Comparison of ENCODE assay signal across 27 cellular contexts in the genomic region with DNA sequence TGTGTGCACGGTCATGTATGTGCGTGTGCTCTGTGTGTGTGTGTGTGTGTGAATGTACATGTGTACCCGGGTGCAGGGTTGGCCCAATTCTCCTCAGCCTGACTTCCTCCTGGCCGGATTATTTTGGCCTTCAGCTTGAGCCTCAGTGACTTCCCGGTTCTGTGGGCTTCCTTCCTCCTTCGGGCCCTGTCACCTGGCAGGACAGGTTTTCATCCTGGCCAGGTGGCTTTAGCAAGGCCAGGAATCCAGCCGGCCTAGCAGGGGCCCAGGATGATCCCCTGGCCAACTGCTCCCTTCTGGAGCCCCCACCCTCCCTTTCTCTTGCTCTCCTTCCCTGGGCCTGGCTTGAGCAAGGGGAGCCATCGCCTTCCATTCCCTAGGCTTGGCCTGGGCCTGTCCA.
"Had no signal": no experiment of that assay in that cellular context is flagged by ENCODE, and none has a peak within 500 bp of the region (broad histone marks: within the 10 kb centered on the region; RNA-seq: fewer than 3 reads in every experiment).

No MANE protein-coding gene starts in this region.

- H3K36me3 Mint-ChIP-seq: activated naive CD8-positive, alpha-beta T cell; immature natural killer cell; natural killer cell; stimulated activated effector memory CD8-positive, alpha-beta T cell treated with anti-CD3 and anti-CD28 coated beads, Interleukin-12 subunit alpha, Interleukin-12 subunit beta, amount 100 ng/mL, for 72 hours had no signal

- H2AFZ ChIP-seq: hepatocyte had no signal

- H3K27ac Mint-ChIP-seq: activated naive CD8-positive, alpha-beta T cell; activated T-helper 2 cell treated with anti-CD3 and anti-CD28 coated beads, Interferon-gamma antibody, Interleukin-2, Interleukin-4, amounts not matched to agents 10 μg/mL and 5 μg/mL and 100 μg/mL, durations not matched to agents 14 hours and 24 hours and 36 hours; endodermal cell; immature natural killer cell; natural killer cell; stimulated activated effector memory CD8-positive, alpha-beta T cell treated with anti-CD3 and anti-CD28 coated beads, Interleukin-12 subunit alpha, Interleukin-12 subunit beta, amount 100 ng/mL, for 72 hours; stimulated activated naive CD8-positive, alpha-beta T cell treated with anti-CD3 and anti-CD28 coated beads, Interleukin-15, amount 100 ng/mL, for 72 hours had no signal

- H3K36me3 ChIP-seq: adrenal gland, left lung, pancreas, tibial artery had no signal

- ATAC-seq: activated T-cell treated with anti-CD3 and anti-CD28 coated beads, Interleukin-2, amount 50 U/mL, for 4 hours; left lung; natural killer cell; sciatic nerve; stimulated activated effector memory CD8-positive, alpha-beta T cell treated with anti-CD3 and anti-CD28 coated beads, Interleukin-12 subunit alpha, Interleukin-12 subunit beta, amount 100 ng/mL, for 72 hours; stimulated activated naive CD8-positive, alpha-beta T cell treated with anti-CD3 and anti-CD28 coated beads, Interleukin-15, amount 100 ng/mL, for 72 hours had no signal

- H3K4me1 Mint-ChIP-seq: central memory CD8-positive, alpha-beta T cell; immature natural killer cell; natural killer cell; stimulated activated effector memory CD8-positive, alpha-beta T cell treated with anti-CD3 and anti-CD28 coated beads, Interleukin-12 subunit alpha, Interleukin-12 subunit beta, amount 100 ng/mL, for 72 hours; stimulated activated naive CD8-positive, alpha-beta T cell treated with anti-CD3 and anti-CD28 coated beads, Interleukin-15, amount 100 ng/mL, for 72 hours had no signal

- H3K4me3 ChIP-seq: adrenal gland, coronary artery, hepatocyte, left lung, pancreas, tibial artery had no signal

- H3K9me3 ChIP-seq: adrenal gland, left lung, pancreas, tibial artery had no signal

- H3K27ac ChIP-seq: adrenal gland, coronary artery, epithelial cell of prostate, hepatocyte, left lung, pancreas, tibial artery had no signal

- H3K27me3 ChIP-seq: adrenal gland, hepatocyte, left lung, pancreas had no signal

- H3K4me2 ChIP-seq: hepatocyte had no signal

- DNase-seq: activated CD4-positive, alpha-beta T cell treated with anti-CD3 and anti-CD28 coated beads for 4 hours; activated CD4-positive, alpha-beta T cell treated with anti-CD3 and anti-CD28 coated beads, Interleukin-2, amount 50 U/mL, for 48 hours; activated CD4-positive, CD25-positive, alpha-beta regulatory T cell; activated CD8-positive, alpha-beta memory T cell treated with anti-CD3 and anti-CD28 coated beads, Interleukin-2, amount 50 U/mL, for 48 hours; activated naive CD4-positive, alpha-beta T cell; activated T-cell treated with anti-CD3 and anti-CD28 coated beads, Interleukin-2, amount 50 U/mL, for 4 hours; immature natural killer cell; kidney glomerular epithelial cell; left lung; midbrain; natural killer cell; small intestine; stimulated activated CD4-positive, alpha-beta T cell treated with anti-CD3 and anti-CD28 coated beads, Interleukin-2, amount 100 ng/mL, for 24 hours; stimulated activated naive CD8-positive, alpha-beta T cell treated with anti-CD3 and anti-CD28 coated beads, Interleukin-15, amount 100 ng/mL, for 72 hours; T-helper 1 cell; tibial artery had no signal

- H3K79me2 ChIP-seq: hepatocyte had no signal

- H3K4me1 ChIP-seq: adrenal gland, left lung, pancreas, tibial artery had no signal

- H3K9me3 Mint-ChIP-seq: activated T-cell treated with anti-CD3 and anti-CD28 coated beads, Interleukin-2, amount 50 U/mL, for 4 hours; activated T-helper 2 cell treated with anti-CD3 and anti-CD28 coated beads, Interferon-gamma antibody, Interleukin-2, Interleukin-4, amounts not matched to agents 10 μg/mL and 5 μg/mL and 100 μg/mL, durations not matched to agents 14 hours and 24 hours and 36 hours; central memory CD8-positive, alpha-beta T cell; endodermal cell; immature natural killer cell; natural killer cell; stimulated activated effector memory CD8-positive, alpha-beta T cell treated with anti-CD3 and anti-CD28 coated beads, Interleukin-12 subunit alpha, Interleukin-12 subunit beta, amount 100 ng/mL, for 72 hours; stimulated activated naive CD8-positive, alpha-beta T cell treated with anti-CD3 and anti-CD28 coated beads, Interleukin-15, amount 100 ng/mL, for 72 hours had no signal

- H3K4me3 Mint-ChIP-seq: activated naive CD8-positive, alpha-beta T cell; activated T-cell treated with anti-CD3 and anti-CD28 coated beads, Interleukin-2, amount 50 U/mL, for 4 hours; central memory CD8-positive, alpha-beta T cell; endodermal cell; immature natural killer cell; natural killer cell; stimulated activated effector memory CD8-positive, alpha-beta T cell treated with anti-CD3 and anti-CD28 coated beads, Interleukin-12 subunit alpha, Interleukin-12 subunit beta, amount 100 ng/mL, for 72 hours; stimulated activated naive CD8-positive, alpha-beta T cell treated with anti-CD3 and anti-CD28 coated beads, Interleukin-15, amount 100 ng/mL, for 72 hours had no signal
